In the genomic region with DNA sequence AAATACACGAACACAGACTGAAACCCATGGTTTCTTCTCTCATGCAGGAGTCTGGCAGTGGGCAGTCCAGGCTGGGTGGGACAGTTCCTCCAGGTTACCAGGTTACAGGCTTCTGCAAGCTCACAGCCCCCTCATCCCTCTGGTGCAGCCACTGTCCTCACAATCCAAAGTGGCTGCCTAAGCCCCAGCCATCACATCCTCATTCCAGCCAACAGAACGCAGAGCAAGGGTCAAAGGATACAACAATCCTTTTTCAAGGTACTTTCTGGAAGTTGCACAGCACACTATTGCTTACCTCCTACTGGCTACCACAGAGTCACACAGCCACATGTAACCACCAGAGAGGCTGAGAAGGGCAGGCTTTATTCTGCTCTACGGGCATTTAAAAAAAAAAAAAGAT, we compare ENCODE assay signal across 1 cellular context.
TF ChIP-seq lines count a peak whose summit lies in the region.

No MANE protein-coding gene starts in this region.

TF ChIP-seq in HepG2, 621 proteins besides CTCF, POLR2A, EP300 and RAD21 (continued from another document):
- TF ChIP-seq, protein P1, sequence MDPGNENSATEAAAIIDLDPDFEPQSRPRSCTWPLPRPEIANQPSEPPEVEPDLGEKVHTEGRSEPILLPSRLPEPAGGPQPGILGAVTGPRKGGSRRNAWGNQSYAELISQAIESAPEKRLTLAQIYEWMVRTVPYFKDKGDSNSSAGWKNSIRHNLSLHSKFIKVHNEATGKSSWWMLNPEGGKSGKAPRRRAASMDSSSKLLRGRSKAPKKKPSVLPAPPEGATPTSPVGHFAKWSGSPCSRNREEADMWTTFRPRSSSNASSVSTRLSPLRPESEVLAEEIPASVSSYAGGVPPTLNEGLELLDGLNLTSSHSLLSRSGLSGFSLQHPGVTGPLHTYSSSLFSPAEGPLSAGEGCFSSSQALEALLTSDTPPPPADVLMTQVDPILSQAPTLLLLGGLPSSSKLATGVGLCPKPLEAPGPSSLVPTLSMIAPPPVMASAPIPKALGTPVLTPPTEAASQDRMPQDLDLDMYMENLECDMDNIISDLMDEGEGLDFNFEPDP (CRISPR knock-in tag; conservative IDR thresholded peaks at IDR 0.05), result no peak
- TF ChIP-seq ADNP (CRISPR knock-in tag; IDR thresholded peaks at IDR 0.05) (peak; percentile 92), KDM1A (CRISPR knock-in tag; IDR thresholded peaks at IDR 0.05) (peak; percentile 97), NR2F6 (IDR thresholded peaks at IDR 0.05) (peak; percentile 22; the same call in 1 of the 2 replicates), NR2F6 (CRISPR knock-in tag; IDR thresholded peaks at IDR 0.05) (no peak), ZBTB4 (CRISPR knock-in tag; IDR thresholded peaks at IDR 0.05; ENCODE audit: borderline replicate concordance) (no peak), PPARG (CRISPR knock-in tag; conservative IDR thresholded peaks at IDR 0.05) (no peak), HDAC2 (CRISPR knock-in tag; IDR thresholded peaks at IDR 0.05) (peak; percentile 78), ZNF263 (CRISPR knock-in tag; IDR thresholded peaks at IDR 0.05) (peak; percentile 59; the same call in 1 of the 2 replicates), HDAC1 (CRISPR knock-in tag; IDR thresholded peaks at IDR 0.05) (peak; percentile 33; the same call in 1 of the 2 replicates), SOX13 (IDR thresholded peaks at IDR 0.05) (no peak), SOX13 (CRISPR knock-in tag; conservative IDR thresholded peaks at IDR 0.05 in 1 of 2, IDR thresholded peaks at IDR 0.05 in 1 of 2) (0 out of 4 replicates have a peak, but pooled peaks of 1 of the 2 experiments have one; percentile 8), CEBPZ (IDR thresholded peaks at IDR 0.05; ENCODE audit: low read length) (no peak), ZMYM2 (CRISPR knock-in tag; IDR thresholded peaks at IDR 0.05) (peak; percentile 44; the same call in 1 of the 2 replicates), ZBTB21 (CRISPR knock-in tag; IDR thresholded peaks at IDR 0.05) (no peak), RCOR2 (CRISPR knock-in tag; IDR thresholded peaks at IDR 0.05) (peak; percentile 78; the same call in 1 of the 2 replicates), ZNF362 (CRISPR knock-in tag; IDR thresholded peaks at IDR 0.05; ENCODE audit: borderline replicate concordance) (0 out of 2 replicates have a peak, but pooled peaks have one; percentile 23), ZMYM3 (CRISPR knock-in tag; IDR thresholded peaks at IDR 0.05) (peak; percentile 99), ZNF280D (CRISPR knock-in tag; IDR thresholded peaks at IDR 0.05) (peak; percentile 92), CHD4 (IDR thresholded peaks at IDR 0.05; ENCODE audit: borderline replicate concordance, low read length) (peak; percentile 91; the same call in 1 of the 2 replicates), RXRA (CRISPR knock-in tag; IDR thresholded peaks at IDR 0.05) (no peak), POGZ (CRISPR knock-in tag; IDR thresholded peaks at IDR 0.05) (peak; percentile 30; the same call in 1 of the 2 replicates)
- TF ChIP-seq, protein P2, sequence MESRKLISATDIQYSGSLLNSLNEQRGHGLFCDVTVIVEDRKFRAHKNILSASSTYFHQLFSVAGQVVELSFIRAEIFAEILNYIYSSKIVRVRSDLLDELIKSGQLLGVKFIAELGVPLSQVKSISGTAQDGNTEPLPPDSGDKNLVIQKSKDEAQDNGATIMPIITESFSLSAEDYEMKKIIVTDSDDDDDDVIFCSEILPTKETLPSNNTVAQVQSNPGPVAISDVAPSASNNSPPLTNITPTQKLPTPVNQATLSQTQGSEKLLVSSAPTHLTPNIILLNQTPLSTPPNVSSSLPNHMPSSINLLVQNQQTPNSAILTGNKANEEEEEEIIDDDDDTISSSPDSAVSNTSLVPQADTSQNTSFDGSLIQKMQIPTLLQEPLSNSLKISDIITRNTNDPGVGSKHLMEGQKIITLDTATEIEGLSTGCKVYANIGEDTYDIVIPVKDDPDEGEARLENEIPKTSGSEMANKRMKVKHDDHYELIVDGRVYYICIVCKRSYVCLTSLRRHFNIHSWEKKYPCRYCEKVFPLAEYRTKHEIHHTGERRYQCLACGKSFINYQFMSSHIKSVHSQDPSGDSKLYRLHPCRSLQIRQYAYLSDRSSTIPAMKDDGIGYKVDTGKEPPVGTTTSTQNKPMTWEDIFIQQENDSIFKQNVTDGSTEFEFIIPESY (CRISPR knock-in tag; IDR thresholded peaks at IDR 0.05), result 0 out of 2 replicates have a peak, but pooled peaks have one; percentile 9
- TF ChIP-seq, protein P3, sequence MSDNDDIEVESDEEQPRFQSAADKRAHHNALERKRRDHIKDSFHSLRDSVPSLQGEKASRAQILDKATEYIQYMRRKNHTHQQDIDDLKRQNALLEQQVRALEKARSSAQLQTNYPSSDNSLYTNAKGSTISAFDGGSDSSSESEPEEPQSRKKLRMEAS (IDR thresholded peaks at IDR 0.05), result peak; percentile 54
